1 cellular context compared by ENCODE assay signal in the genomic region with DNA sequence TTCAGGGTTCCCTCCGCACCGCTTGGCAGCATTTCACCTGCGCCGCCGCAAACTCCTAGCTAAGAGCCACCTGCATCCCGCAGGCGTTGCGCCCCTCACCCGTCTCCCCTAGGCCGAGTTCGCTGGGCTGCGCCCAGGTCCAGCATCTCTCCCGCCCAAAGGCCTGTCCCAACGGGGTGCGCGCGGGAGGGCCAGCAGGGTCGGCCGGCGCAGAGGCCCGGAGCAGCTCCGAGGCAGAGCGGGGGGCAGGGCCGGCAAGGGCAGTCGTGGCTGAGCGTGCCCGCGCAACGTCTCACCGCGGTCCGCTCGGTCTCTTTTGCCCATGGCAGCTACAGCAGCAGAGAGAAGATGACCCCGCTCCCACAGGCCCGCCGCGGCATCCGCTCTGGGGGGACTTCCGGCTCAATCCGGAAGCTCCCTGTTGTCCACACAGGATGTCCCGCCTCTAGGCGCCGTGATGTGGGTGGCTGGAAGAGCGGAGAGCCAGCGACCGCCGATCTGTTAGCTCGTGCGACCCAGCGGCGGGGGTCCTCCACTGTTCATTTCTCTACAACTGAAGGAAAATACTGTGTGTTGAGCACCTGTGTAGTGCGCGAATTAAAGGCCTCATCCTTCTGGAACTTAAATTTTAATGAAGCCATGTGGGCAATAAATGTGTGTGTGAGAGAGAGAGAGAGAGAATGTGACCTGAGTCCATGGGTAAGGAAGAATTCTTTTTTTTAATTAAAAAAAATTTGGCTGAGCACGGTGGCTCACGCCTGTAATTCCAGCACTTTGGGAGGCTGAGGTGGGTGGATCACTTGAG.
TF ChIP-seq lines count a peak whose summit lies in the region.

A gene (minus strand): TSS at position 387 of the 805 bp plus-strand sequence. CDS start 63 bp downstream, at position 324.

TF ChIP-seq in K562, 482 proteins besides CTCF, POLR2A, EP300 and RAD21 (continued from another document and continues in another):
- TF ChIP-seq, protein P1, sequence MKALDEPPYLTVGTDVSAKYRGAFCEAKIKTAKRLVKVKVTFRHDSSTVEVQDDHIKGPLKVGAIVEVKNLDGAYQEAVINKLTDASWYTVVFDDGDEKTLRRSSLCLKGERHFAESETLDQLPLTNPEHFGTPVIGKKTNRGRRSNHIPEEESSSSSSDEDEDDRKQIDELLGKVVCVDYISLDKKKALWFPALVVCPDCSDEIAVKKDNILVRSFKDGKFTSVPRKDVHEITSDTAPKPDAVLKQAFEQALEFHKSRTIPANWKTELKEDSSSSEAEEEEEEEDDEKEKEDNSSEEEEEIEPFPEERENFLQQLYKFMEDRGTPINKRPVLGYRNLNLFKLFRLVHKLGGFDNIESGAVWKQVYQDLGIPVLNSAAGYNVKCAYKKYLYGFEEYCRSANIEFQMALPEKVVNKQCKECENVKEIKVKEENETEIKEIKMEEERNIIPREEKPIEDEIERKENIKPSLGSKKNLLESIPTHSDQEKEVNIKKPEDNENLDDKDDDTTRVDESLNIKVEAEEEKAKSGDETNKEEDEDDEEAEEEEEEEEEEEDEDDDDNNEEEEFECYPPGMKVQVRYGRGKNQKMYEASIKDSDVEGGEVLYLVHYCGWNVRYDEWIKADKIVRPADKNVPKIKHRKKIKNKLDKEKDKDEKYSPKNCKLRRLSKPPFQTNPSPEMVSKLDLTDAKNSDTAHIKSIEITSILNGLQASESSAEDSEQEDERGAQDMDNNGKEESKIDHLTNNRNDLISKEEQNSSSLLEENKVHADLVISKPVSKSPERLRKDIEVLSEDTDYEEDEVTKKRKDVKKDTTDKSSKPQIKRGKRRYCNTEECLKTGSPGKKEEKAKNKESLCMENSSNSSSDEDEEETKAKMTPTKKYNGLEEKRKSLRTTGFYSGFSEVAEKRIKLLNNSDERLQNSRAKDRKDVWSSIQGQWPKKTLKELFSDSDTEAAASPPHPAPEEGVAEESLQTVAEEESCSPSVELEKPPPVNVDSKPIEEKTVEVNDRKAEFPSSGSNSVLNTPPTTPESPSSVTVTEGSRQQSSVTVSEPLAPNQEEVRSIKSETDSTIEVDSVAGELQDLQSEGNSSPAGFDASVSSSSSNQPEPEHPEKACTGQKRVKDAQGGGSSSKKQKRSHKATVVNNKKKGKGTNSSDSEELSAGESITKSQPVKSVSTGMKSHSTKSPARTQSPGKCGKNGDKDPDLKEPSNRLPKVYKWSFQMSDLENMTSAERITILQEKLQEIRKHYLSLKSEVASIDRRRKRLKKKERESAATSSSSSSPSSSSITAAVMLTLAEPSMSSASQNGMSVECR (CRISPR knock-in tag; IDR thresholded peaks at IDR 0.05), result peak; percentile 53; the same call in 1 of the 2 replicates
- TF ChIP-seq ZNF274 (IDR thresholded peaks at IDR 0.05; ENCODE audit: borderline replicate concordance, low read depth, low read length) (no peak), CAMTA2 (CRISPR knock-in tag; conservative IDR thresholded peaks at IDR 0.05) (no peak), ZC3H8 (IDR thresholded peaks at IDR 0.05) (no peak), NFIC (IDR thresholded peaks at IDR 0.05) (peak; percentile 43), NR2F6 (CRISPR knock-in tag; IDR thresholded peaks at IDR 0.05) (no peak), ETV1 (tag; conservative IDR thresholded peaks at IDR 0.05; ENCODE audit: low read depth) (peak; percentile 68), ILF3 (IDR thresholded peaks at IDR 0.05; ENCODE audit: borderline replicate concordance) (no peak), COPS2 (conservative IDR thresholded peaks at IDR 0.05) (no peak), RFX1 (IDR thresholded peaks at IDR 0.05) (no peak), NR1H2 (CRISPR knock-in tag; IDR thresholded peaks at IDR 0.05) (no peak), CCNT2 (IDR thresholded peaks at IDR 0.05; ENCODE audit: borderline replicate concordance, extremely low read depth, insufficient read length, low read depth, low read length) (peak; percentile 31), FOXJ3 (CRISPR knock-in tag; IDR thresholded peaks at IDR 0.05) (no peak), XRCC3 (IDR thresholded peaks at IDR 0.05) (no peak), TEAD2 (tag; IDR thresholded peaks at IDR 0.05) (no peak), ZNF212 (CRISPR knock-in tag; IDR thresholded peaks at IDR 0.05) (no peak)
- TF ChIP-seq, protein P2, sequence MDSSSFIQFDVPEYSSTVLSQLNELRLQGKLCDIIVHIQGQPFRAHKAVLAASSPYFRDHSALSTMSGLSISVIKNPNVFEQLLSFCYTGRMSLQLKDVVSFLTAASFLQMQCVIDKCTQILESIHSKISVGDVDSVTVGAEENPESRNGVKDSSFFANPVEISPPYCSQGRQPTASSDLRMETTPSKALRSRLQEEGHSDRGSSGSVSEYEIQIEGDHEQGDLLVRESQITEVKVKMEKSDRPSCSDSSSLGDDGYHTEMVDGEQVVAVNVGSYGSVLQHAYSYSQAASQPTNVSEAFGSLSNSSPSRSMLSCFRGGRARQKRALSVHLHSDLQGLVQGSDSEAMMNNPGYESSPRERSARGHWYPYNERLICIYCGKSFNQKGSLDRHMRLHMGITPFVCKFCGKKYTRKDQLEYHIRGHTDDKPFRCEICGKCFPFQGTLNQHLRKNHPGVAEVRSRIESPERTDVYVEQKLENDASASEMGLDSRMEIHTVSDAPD (CRISPR knock-in tag; IDR thresholded peaks at IDR 0.05), result no peak
- TF ChIP-seq, protein P3, sequence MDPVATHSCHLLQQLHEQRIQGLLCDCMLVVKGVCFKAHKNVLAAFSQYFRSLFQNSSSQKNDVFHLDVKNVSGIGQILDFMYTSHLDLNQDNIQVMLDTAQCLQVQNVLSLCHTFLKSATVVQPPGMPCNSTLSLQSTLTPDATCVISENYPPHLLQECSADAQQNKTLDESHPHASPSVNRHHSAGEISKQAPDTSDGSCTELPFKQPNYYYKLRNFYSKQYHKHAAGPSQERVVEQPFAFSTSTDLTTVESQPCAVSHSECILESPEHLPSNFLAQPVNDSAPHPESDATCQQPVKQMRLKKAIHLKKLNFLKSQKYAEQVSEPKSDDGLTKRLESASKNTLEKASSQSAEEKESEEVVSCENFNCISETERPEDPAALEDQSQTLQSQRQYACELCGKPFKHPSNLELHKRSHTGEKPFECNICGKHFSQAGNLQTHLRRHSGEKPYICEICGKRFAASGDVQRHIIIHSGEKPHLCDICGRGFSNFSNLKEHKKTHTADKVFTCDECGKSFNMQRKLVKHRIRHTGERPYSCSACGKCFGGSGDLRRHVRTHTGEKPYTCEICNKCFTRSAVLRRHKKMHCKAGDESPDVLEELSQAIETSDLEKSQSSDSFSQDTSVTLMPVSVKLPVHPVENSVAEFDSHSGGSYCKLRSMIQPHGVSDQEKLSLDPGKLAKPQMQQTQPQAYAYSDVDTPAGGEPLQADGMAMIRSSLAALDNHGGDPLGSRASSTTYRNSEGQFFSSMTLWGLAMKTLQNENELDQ (CRISPR knock-in tag; IDR thresholded peaks at IDR 0.05; ENCODE audit: borderline replicate concordance), result no peak
- TF ChIP-seq, protein P4, sequence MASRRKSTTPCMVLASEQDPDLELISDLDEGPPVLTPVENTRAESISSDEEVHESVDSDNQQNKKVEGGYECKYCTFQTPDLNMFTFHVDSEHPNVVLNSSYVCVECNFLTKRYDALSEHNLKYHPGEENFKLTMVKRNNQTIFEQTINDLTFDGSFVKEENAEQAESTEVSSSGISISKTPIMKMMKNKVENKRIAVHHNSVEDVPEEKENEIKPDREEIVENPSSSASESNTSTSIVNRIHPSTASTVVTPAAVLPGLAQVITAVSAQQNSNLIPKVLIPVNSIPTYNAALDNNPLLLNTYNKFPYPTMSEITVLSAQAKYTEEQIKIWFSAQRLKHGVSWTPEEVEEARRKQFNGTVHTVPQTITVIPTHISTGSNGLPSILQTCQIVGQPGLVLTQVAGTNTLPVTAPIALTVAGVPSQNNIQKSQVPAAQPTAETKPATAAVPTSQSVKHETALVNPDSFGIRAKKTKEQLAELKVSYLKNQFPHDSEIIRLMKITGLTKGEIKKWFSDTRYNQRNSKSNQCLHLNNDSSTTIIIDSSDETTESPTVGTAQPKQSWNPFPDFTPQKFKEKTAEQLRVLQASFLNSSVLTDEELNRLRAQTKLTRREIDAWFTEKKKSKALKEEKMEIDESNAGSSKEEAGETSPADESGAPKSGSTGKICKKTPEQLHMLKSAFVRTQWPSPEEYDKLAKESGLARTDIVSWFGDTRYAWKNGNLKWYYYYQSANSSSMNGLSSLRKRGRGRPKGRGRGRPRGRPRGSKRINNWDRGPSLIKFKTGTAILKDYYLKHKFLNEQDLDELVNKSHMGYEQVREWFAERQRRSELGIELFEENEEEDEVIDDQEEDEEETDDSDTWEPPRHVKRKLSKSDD (conservative IDR thresholded peaks at IDR 0.05; ENCODE audit: low read length), result no peak
- TF ChIP-seq, protein P5, sequence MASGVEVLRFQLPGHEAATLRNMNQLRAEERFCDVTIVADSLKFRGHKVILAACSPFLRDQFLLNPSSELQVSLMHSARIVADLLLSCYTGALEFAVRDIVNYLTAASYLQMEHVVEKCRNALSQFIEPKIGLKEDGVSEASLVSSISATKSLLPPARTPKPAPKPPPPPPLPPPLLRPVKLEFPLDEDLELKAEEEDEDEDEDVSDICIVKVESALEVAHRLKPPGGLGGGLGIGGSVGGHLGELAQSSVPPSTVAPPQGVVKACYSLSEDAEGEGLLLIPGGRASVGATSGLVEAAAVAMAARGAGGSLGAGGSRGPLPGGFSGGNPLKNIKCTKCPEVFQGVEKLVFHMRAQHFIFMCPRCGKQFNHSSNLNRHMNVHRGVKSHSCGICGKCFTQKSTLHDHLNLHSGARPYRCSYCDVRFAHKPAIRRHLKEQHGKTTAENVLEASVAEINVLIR (CRISPR knock-in tag; IDR thresholded peaks at IDR 0.05), result no peak
- TF ChIP-seq, protein P6, sequence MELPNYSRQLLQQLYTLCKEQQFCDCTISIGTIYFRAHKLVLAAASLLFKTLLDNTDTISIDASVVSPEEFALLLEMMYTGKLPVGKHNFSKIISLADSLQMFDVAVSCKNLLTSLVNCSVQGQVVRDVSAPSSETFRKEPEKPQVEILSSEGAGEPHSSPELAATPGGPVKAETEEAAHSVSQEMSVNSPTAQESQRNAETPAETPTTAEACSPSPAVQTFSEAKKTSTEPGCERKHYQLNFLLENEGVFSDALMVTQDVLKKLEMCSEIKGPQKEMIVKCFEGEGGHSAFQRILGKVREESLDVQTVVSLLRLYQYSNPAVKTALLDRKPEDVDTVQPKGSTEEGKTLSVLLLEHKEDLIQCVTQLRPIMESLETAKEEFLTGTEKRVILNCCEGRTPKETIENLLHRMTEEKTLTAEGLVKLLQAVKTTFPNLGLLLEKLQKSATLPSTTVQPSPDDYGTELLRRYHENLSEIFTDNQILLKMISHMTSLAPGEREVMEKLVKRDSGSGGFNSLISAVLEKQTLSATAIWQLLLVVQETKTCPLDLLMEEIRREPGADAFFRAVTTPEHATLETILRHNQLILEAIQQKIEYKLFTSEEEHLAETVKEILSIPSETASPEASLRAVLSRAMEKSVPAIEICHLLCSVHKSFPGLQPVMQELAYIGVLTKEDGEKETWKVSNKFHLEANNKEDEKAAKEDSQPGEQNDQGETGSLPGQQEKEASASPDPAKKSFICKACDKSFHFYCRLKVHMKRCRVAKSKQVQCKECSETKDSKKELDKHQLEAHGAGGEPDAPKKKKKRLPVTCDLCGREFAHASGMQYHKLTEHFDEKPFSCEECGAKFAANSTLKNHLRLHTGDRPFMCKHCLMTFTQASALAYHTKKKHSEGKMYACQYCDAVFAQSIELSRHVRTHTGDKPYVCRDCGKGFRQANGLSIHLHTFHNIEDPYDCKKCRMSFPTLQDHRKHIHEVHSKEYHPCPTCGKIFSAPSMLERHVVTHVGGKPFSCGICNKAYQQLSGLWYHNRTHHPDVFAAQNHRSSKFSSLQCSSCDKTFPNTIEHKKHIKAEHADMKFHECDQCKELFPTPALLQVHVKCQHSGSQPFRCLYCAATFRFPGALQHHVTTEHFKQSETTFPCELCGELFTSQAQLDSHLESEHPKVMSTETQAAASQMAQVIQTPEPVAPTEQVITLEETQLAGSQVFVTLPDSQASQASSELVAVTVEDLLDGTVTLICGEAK (IDR thresholded peaks at IDR 0.05), result peak; percentile 96
- TF ChIP-seq, protein P6 (CRISPR knock-in tag; IDR thresholded peaks at IDR 0.05), result no peak
- TF ChIP-seq, protein P7, sequence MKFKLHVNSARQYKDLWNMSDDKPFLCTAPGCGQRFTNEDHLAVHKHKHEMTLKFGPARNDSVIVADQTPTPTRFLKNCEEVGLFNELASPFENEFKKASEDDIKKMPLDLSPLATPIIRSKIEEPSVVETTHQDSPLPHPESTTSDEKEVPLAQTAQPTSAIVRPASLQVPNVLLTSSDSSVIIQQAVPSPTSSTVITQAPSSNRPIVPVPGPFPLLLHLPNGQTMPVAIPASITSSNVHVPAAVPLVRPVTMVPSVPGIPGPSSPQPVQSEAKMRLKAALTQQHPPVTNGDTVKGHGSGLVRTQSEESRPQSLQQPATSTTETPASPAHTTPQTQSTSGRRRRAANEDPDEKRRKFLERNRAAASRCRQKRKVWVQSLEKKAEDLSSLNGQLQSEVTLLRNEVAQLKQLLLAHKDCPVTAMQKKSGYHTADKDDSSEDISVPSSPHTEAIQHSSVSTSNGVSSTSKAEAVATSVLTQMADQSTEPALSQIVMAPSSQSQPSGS (CRISPR knock-in tag; IDR thresholded peaks at IDR 0.05), result no peak
